In genomic region chr18:9474103-9474982, GRCh38 we compare ENCODE assay signal across 8 cellular contexts. TPM values are rescaled to one million over a fixed set of nuclear protein-coding genes. Genes with fewer than 3 reads are reported as not detected.
A peak's percentile ranks its signal among the peaks of the same experiment; 100 is the strongest.
DNase-seq lines count a peak whose midpoint lies in the region; ATAC-seq, FAIRE-seq and TF ChIP-seq lines count a peak whose summit lies in the region.

No MANE protein-coding gene starts in this region.

- peak; percentile 52 for FAIRE-seq in H54 (lab: Jason Lieb, UNC)

- H3K4me1 ChIP-seq in OCI-LY1 (ENCODE audit: insufficient read depth, low read length, severe bottlenecking), result peaks cover 21% of the 10 kb centered on the region
- peaks cover 3 to 16% (median 11%) of the 10 kb centered on the region in 4 donors for H3K4me1 ChIP-seq in liver (ENCODE audit: control insufficient read depth in 4 of 4, insufficient read depth in 4 of 4, low read length in 3 of 4)

- 31% methylated on average over 37 of the region's 37 CpGs for WGBS in liver

- H3K9ac ChIP-seq in OCI-LY1 (ENCODE audit: low read length), result peak overlapping the region; percentile 70
- peak overlapping the region; percentile 46 to 81 for H3K9ac ChIP-seq in liver (ENCODE audit: low read depth in 1 of 2, low read length in 2 of 2)

- no peaks in the 10 kb centered on the region for H4K20me1 ChIP-seq in OCI-LY1 (ENCODE audit: insufficient read depth, low read length)

- H3K4me3 ChIP-seq in AG09309 (ENCODE audit: control insufficient read depth, low read depth, low read length), result peak overlapping the region; percentile 66
- H3K4me3 ChIP-seq in OCI-LY1 (ENCODE audit: low read depth, low read length, poor library complexity, severe bottlenecking), result peak overlapping the region; percentile 87
- peak overlapping the region; percentile 67 to 98 (median 74) for H3K4me3 ChIP-seq in liver (ENCODE audit: low read depth in 1 of 3, low read length in 3 of 3)

- no peaks in the 10 kb centered on the region for H3F3A ChIP-seq in OCI-LY1 (ENCODE audit: insufficient read depth, low read length)

- no peak for ATAC-seq in HG03095 (IDR thresholded peaks at IDR 0.05; ENCODE audit: unreplicated experiment)
- ATAC-seq in HG03025 (IDR thresholded peaks at IDR 0.05; ENCODE audit: low FRiP score, unreplicated experiment), result no peak

- H3K27ac ChIP-seq in OCI-LY1 (ENCODE audit: low read depth, low read length, poor library complexity, severe bottlenecking), result no peak overlapping the region
- H3K27ac ChIP-seq in cingulate gyrus (ENCODE audit: low read depth, low read length), result peak overlapping the region; percentile 89
- peak overlapping the region; percentile 79 to 93 for H3K27ac ChIP-seq in liver (ENCODE audit: low read depth in 1 of 2, low read length in 2 of 2)
- peak overlapping the region; percentile 82 for H3K27ac ChIP-seq in temporal lobe (ENCODE audit: low read depth, low read length)

- no peaks in the 10 kb centered on the region for H3K9me3 ChIP-seq in OCI-LY1 (ENCODE audit: low read length)
- no peaks in the 10 kb centered on the region for H3K9me3 ChIP-seq in liver (ENCODE audit: control insufficient read depth in 4 of 4, low read length in 3 of 4)

- TF ChIP-seq CTCF in AG09309 (IDR thresholded peaks at IDR 0.05; ENCODE audit: control insufficient read depth, insufficient read depth, low read depth, low read length, missing control alignments) (no peak), OCI-LY1 (IDR thresholded peaks at IDR 0.05; ENCODE audit: low read length) (peak; percentile 41; the same call in 1 of the 2 replicates), liver (IDR thresholded peaks at IDR 0.05; ENCODE audit: low read depth, low read length, missing input control) (no peak)

- H3K27me3 ChIP-seq in OCI-LY1 (ENCODE audit: insufficient read depth, low read length), result no peaks in the 10 kb centered on the region
- H3K27me3 ChIP-seq in liver (ENCODE audit: control insufficient read depth in 4 of 4, insufficient read depth in 4 of 4, low read length in 3 of 4), result no peaks in the 10 kb centered on the region

- TF ChIP-seq RAD21 in liver (IDR thresholded peaks at IDR 0.05), result no peak

- no peaks in the 10 kb centered on the region for H3K9me2 ChIP-seq in OCI-LY1 (ENCODE audit: low read depth, low read length)

- DNase-seq in AG09309 (ENCODE audit: low read depth) (peak; percentile 32), H54 (ENCODE audit: insufficient read length, low spot score) (peak; percentile 54)

- H3K36me3 ChIP-seq in OCI-LY1 (ENCODE audit: insufficient read depth, low read length), result peaks cover 11% of the 10 kb centered on the region
- no peaks in the 10 kb centered on the region for H3K36me3 ChIP-seq in liver (ENCODE audit: control insufficient read depth in 4 of 4, insufficient read depth in 3 of 4, low read depth in 1 of 4, low read length in 3 of 4)

- peak overlapping the region; percentile 69 for H3K4me2 ChIP-seq in OCI-LY1 (ENCODE audit: low read length)

- peaks cover 36% of the 10 kb centered on the region for H3K79me2 ChIP-seq in OCI-LY1 (ENCODE audit: insufficient read depth, low read length)

- no peak for TF ChIP-seq POLR2A in H54 (IDR thresholded peaks at IDR 0.05; ENCODE audit: low read depth, low read length)

- peak overlapping the region; percentile 34; the same call in 1 of the 2 replicates for H2AFZ ChIP-seq in OCI-LY1 (ENCODE audit: low read length)

TF ChIP-seq in liver, 16 proteins besides CTCF, POLR2A, EP300 and RAD21:
- TF ChIP-seq HNF4A (conservative IDR thresholded peaks at IDR 0.05) (no peak), SP1 (IDR thresholded peaks at IDR 0.05) (no peak), REST (IDR thresholded peaks at IDR 0.05) (no peak), JUND (IDR thresholded peaks at IDR 0.05) (no peak), HNF4G (IDR thresholded peaks at IDR 0.05) (no peak), RXRA (IDR thresholded peaks at IDR 0.05) (no peak), GABPA (IDR thresholded peaks at IDR 0.05 in 1 of 2, conservative IDR thresholded peaks at IDR 0.05 in 1 of 2) (no peak), YY1 (IDR thresholded peaks at IDR 0.05) (no peak), ATF3 (IDR thresholded peaks at IDR 0.05) (no peak), NR2F2 (IDR thresholded peaks at IDR 0.05) (no peak), TAF1 (conservative IDR thresholded peaks at IDR 0.05) (no peak), EGR1 (IDR thresholded peaks at IDR 0.05; ENCODE audit: low read depth in 2 of 2) (no peak), FOXA2 (IDR thresholded peaks at IDR 0.05) (no peak), MAX (IDR thresholded peaks at IDR 0.05) (no peak), ZBTB33 (IDR thresholded peaks at IDR 0.05) (no peak), FOXA1 (IDR thresholded peaks at IDR 0.05) (no peak)
TF ChIP-seq in liver: peak in this region for 0.

RNA-seq across cellular contexts. Expression of gene RALBP1, which starts 1.0 kb away (rescaled TPM):
- total RNA-seq in liver (10 to 100 TPM; 20.2 to 34.8 TPM), temporal lobe (26.1 TPM)
- 10 to 100 TPM; 15.6 to 21.7 TPM for polyA plus RNA-seq in liver
